In genomic region chr3:186115229-186115996, GRCh38 we compare ENCODE assay signal across 2 cellular contexts.
TF ChIP-seq lines count a peak whose summit lies in the region.

No MANE protein-coding gene starts in this region.

TF ChIP-seq in GM12891, 5 proteins besides CTCF, POLR2A, EP300 and RAD21:
- TF ChIP-seq POLR2AphosphoS5 (IDR thresholded peaks at IDR 0.05; ENCODE audit: low read depth, low read length) (no peak), POU2F2 (IDR thresholded peaks at IDR 0.05; ENCODE audit: low read depth, low read length) (no peak), SPI1 (IDR thresholded peaks at IDR 0.05; ENCODE audit: low read depth, low read length) (peak; percentile 30; the same call in 1 of the 2 replicates), TAF1 (IDR thresholded peaks at IDR 0.05; ENCODE audit: low read depth, low read length) (no peak), PAX5 (IDR thresholded peaks at IDR 0.05; ENCODE audit: insufficient read depth, low read length, severe bottlenecking) (no peak)

TF ChIP-seq in GM12878, 131 proteins besides CTCF, POLR2A, EP300 and RAD21:
- no peak for TF ChIP-seq MYC (IDR thresholded peaks at IDR 0.05; ENCODE audit: insufficient read depth, insufficient read length, insufficient replicate concordance, low read length, severe bottlenecking)
- TF ChIP-seq SPI1 (IDR thresholded peaks at IDR 0.05; ENCODE audit: borderline replicate concordance, insufficient read depth, low read depth, low read length), result 0 out of 2 replicates have a peak, but pooled peaks have one; percentile 28
- no peak for TF ChIP-seq ZSCAN29 (IDR thresholded peaks at IDR 0.05)
- TF ChIP-seq SIN3A (IDR thresholded peaks at IDR 0.05; ENCODE audit: low read depth, low read length), result no peak
- no peak for TF ChIP-seq IKZF1 (conservative IDR thresholded peaks at IDR 0.05)
